ENCODE assay signal across 8 cellular contexts in the genomic region with DNA sequence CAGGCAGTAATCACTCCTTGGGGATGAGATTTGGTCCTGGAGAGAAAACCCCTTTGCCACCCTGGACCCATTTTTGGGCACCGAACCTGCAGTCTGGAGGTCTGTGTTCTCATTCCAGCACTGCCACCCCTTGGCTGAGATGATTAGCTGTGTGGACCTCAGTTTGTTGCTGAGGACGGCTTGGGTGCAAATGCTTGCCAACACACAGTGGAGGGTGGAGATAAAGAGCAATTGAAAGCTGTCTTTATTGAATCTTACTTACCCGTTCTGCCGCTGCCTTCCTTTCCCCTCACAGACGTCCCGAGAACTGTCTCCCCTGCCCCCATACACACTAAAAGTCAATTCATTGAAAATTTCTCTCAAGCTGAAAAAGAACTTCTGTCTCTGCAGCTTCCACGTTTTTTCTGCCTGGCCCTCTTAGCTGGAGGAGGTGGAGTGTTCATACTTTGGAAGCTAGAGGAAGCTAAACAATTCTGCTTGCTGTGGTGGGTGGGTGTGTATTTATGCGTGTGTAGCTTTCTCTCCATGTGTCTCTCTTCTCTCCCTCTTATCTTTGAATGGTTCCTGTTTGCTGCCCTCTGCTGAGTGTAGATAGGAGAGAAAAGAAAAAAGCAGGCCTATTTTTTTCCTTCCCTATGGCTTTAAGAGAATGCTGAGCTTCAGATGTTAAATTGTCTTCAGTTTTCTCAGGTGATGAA. TPM values are rescaled to one million over a fixed set of nuclear protein-coding genes. Genes with fewer than 3 reads are reported as not detected.
DNase-seq lines count a peak whose midpoint lies in the region; ATAC-seq and TF ChIP-seq lines count a peak whose summit lies in the region.

No MANE protein-coding gene starts in this region.

- peak; percentile 68 for ATAC-seq in mucosa of descending colon
- ATAC-seq in HG03432 (IDR thresholded peaks at IDR 0.05; ENCODE audit: unreplicated experiment) = no peak

- H3K9me3 ChIP-seq in mucosa of descending colon (no peaks in the 10 kb centered on the region), testis (no peaks in the 10 kb centered on the region)

- no peaks in the 10 kb centered on the region for H3K27me3 Mint-ChIP-seq in activated T-cell treated with anti-CD3 and anti-CD28 coated beads, Interleukin-2, amount 50 U/mL, for 24 hours

- peak overlapping the region; percentile 86 for H3K27ac Mint-ChIP-seq in activated T-cell treated with anti-CD3 and anti-CD28 coated beads, Interleukin-2, amount 50 U/mL, for 24 hours

- WGBS in testis, 2 donors = 39 to 41% methylated on average over 8 of the region's 8 CpGs

- no peaks in the 10 kb centered on the region for H3K27me3 ChIP-seq in testis

- TF ChIP-seq POLR2A in testis (IDR thresholded peaks at IDR 0.05) = no peak

- no peaks in the 10 kb centered on the region for H3K9me3 Mint-ChIP-seq in activated T-cell treated with anti-CD3 and anti-CD28 coated beads, Interleukin-2, amount 50 U/mL, for 24 hours

- H3K4me3 ChIP-seq in mucosa of descending colon = no peak overlapping the region
- H3K4me3 ChIP-seq in testis = no peak overlapping the region

- peaks cover 86% of the 10 kb centered on the region for H3K4me1 Mint-ChIP-seq in activated T-cell treated with anti-CD3 and anti-CD28 coated beads, Interleukin-2, amount 50 U/mL, for 24 hours (ENCODE audit: low read depth)

- DNase-seq in activated T-cell treated with anti-CD3 and anti-CD28 coated beads, Interleukin-2, amount 50 U/mL, for 24 hours = no peak
- no peak for DNase-seq in activated T-cell treated with anti-CD3 and anti-CD28 coated beads, Interleukin-2, amount 50 U/mL, for 48 hours
- DNase-seq in NCI-H2227 (lab: John Stamatoyannopoulos, UW; ENCODE audit: unreplicated experiment) (peak; percentile 35), cerebellar cortex (ENCODE audit: low spot score) (peak; percentile 31), mucosa of descending colon (peak in 1 of 3 donors; percentile 26), T-helper 9 cell (no peak), testis (no peak)

- intact Hi-C loops in mucosa of descending colon (cut with DNase I, micrococcal nuclease) (no loop called here), testis (cut with DNase I; ENCODE audit: low total_unique reads) (loop anchor here (10.0 kb wide), 1 partner anchor 208 kb away; no protein-coding TSS in a partner anchor)

- no peak overlapping the region for H3K4me3 Mint-ChIP-seq in activated T-cell treated with anti-CD3 and anti-CD28 coated beads, Interleukin-2, amount 50 U/mL, for 24 hours

- H3K36me3 ChIP-seq in mucosa of descending colon (ENCODE audit: low read depth) (no peaks in the 10 kb centered on the region), testis (ENCODE audit: low read depth, missing control alignments) (no peaks in the 10 kb centered on the region)

- H3K4me1 ChIP-seq in mucosa of descending colon (ENCODE audit: low read depth) (peaks cover 17% of the 10 kb centered on the region), testis (peaks cover 19% of the 10 kb centered on the region)

- TF ChIP-seq CTCF in mucosa of descending colon (IDR thresholded peaks at IDR 0.05) (peak; percentile 8), testis (IDR thresholded peaks at IDR 0.05) (peak in 1 of 3 experiments; percentile 5)

- H3K27ac ChIP-seq in testis = no peak overlapping the region

- peaks cover 76% of the 10 kb centered on the region for H3K36me3 Mint-ChIP-seq in activated T-cell treated with anti-CD3 and anti-CD28 coated beads, Interleukin-2, amount 50 U/mL, for 24 hours (ENCODE audit: low read depth)

RNA-seq across cellular contexts. Expression of gene GALNT10, which starts 6.6 kb away (rescaled TPM):
- total RNA-seq in mucosa of descending colon = 10 to 100 TPM; 38.5 to 51.5 (median 41.4) TPM
- total RNA-seq in testis = 10 to 100 TPM; 17.2 to 19.3 TPM
- polyA plus RNA-seq in testis (ENCODE audit: insufficient read depth, low read depth, low replicate concordance) = 15.7 TPM

Comparison
In these comparisons a context has a peak if more than half of its experiments do, and no peak if none do; other contexts are left out.
1. DNase-seq: peak in NCI-H2227 (single experiment) and cerebellar cortex (single experiment); none in activated T-cell treated with anti-CD3 and anti-CD28 coated beads, Interleukin-2, amount 50 U/mL, for 24 hours (single experiment), activated T-cell treated with anti-CD3 and anti-CD28 coated beads, Interleukin-2, amount 50 U/mL, for 48 hours (0 of 2), T-helper 9 cell (single experiment) and testis (single experiment).